Comparison of ENCODE assay signal across 13 cellular contexts in genomic region chr10:11336703-11337102, GRCh38.
DNase-seq lines count a peak whose midpoint lies in the region; FAIRE-seq and TF ChIP-seq lines count a peak whose summit lies in the region.
"Had no signal": no experiment of that assay in that cellular context is flagged by ENCODE, and none has a peak within 500 bp of the region (broad histone marks: within the 10 kb centered on the region; RNA-seq: fewer than 3 reads in every experiment).

No MANE protein-coding gene starts in this region.

- no peak overlapping the region for H3K27ac Mint-ChIP-seq in endodermal cell
- H3K27ac Mint-ChIP-seq in neural crest cell (ENCODE audit: unreplicated experiment): peak overlapping the region; percentile 50
- no peak overlapping the region for H3K27ac Mint-ChIP-seq in mesothelial cell of epicardium

- intact Hi-C loops in sigmoid colon (cut with DNase I): no loop called here

- H3K27me3 ChIP-seq in endodermal cell (ENCODE audit: control insufficient read depth, insufficient read depth, low read length, poor library complexity, severe bottlenecking): no peaks in the 10 kb centered on the region
- no peaks in the 10 kb centered on the region for H3K27me3 ChIP-seq in sigmoid colon
- H3K27me3 ChIP-seq: adrenal gland had no signal

- H3K27me3 Mint-ChIP-seq in endodermal cell (ENCODE audit: insufficient read depth) (no peaks in the 10 kb centered on the region), neural crest cell (ENCODE audit: low read depth) (peaks cover 6% of the 10 kb centered on the region), mesothelial cell of epicardium (ENCODE audit: low read depth) (peaks cover 4% of the 10 kb centered on the region)

- H3K4me3 ChIP-seq in endodermal cell (ENCODE audit: low read length) (no peak overlapping the region), sigmoid colon (no peak overlapping the region)
- H3K4me3 ChIP-seq: adrenal gland, tibial artery had no signal

- 78 to 79% methylated on average over 4 to 7 of the region's 7 CpGs for WGBS in endodermal cell (ENCODE audit: insufficient coverage in 1 of 2, insufficient read length in 1 of 2), 2 experiments
- WGBS in sigmoid colon, 2 donors: 87 to 95% methylated on average over 7 of the region's 7 CpGs

- peaks cover 13% of the 10 kb centered on the region for H3K4me1 Mint-ChIP-seq in endodermal cell
- H3K4me1 Mint-ChIP-seq in neural crest cell: peaks cover 61% of the 10 kb centered on the region
- H3K4me1 Mint-ChIP-seq in mesothelial cell of epicardium: peaks cover 26% of the 10 kb centered on the region

- H3K4me1 ChIP-seq in endodermal cell (ENCODE audit: control insufficient read depth, insufficient read depth, low read length): no peaks in the 10 kb centered on the region
- H3K4me1 ChIP-seq in sigmoid colon: no peaks in the 10 kb centered on the region
- H3K4me1 ChIP-seq: adrenal gland had no signal

- H3K9me3 ChIP-seq in endodermal cell (ENCODE audit: control insufficient read depth, low read length) (no peaks in the 10 kb centered on the region), sigmoid colon (no peaks in the 10 kb centered on the region)
- H3K9me3 ChIP-seq: adrenal gland, tibial artery had no signal

- H3K4me3 Mint-ChIP-seq in endodermal cell (no peak overlapping the region), neural crest cell (peak overlapping the region; percentile 22), mesothelial cell of epicardium (no peak overlapping the region)

- TF ChIP-seq POLR2A in GM12891 (IDR thresholded peaks at IDR 0.05; ENCODE audit: low read depth, low read length) (0 out of 2 replicates have a peak, but pooled peaks have one; percentile 28), sigmoid colon (IDR thresholded peaks at IDR 0.05) (no peak)

- H3K36me3 Mint-ChIP-seq in endodermal cell (ENCODE audit: low read depth) (peaks cover 15% of the 10 kb centered on the region), neural crest cell (ENCODE audit: low read depth) (peaks cover 16% of the 10 kb centered on the region), mesothelial cell of epicardium (no peaks in the 10 kb centered on the region)

- no peaks in the 10 kb centered on the region for H3K9me3 Mint-ChIP-seq in endodermal cell
- H3K9me3 Mint-ChIP-seq in neural crest cell: no peaks in the 10 kb centered on the region
- H3K9me3 Mint-ChIP-seq in mesothelial cell of epicardium: no peaks in the 10 kb centered on the region

- no peak for TF ChIP-seq EP300 in sigmoid colon (IDR thresholded peaks at IDR 0.05)

- TF ChIP-seq CTCF in endodermal cell (conservative IDR thresholded peaks at IDR 0.05): no peak
- TF ChIP-seq CTCF in neural crest cell (conservative IDR thresholded peaks at IDR 0.05): no peak
- TF ChIP-seq CTCF in sigmoid colon (IDR thresholded peaks at IDR 0.05): no peak
- TF ChIP-seq CTCF in mesothelial cell of epicardium (IDR thresholded peaks at IDR 0.05; ENCODE audit: unreplicated experiment): no peak

- DNase-seq in GM12891 (ENCODE audit: insufficient read length, low spot score): no peak
- peak; percentile 30 for DNase-seq in NCI-H345 treated with DMSO at 0.1 percent for 48 hours (lab: John Stamatoyannopoulos, UW; ENCODE audit: unreplicated experiment)
- no peak for DNase-seq in endodermal cell
- DNase-seq in neural crest cell (ENCODE audit: low read depth, low spot score): peak; percentile 29
- DNase-seq in SHP77 (lab: John Stamatoyannopoulos, UW): no peak
- no peak for DNase-seq in sigmoid colon
- no peak for DNase-seq in NCI-H526 (lab: John Stamatoyannopoulos, UW)
- no peak for DNase-seq in mesothelial cell of epicardium (ENCODE audit: low spot score in 2 of 2, unreplicated experiment in 2 of 2)
- DNase-seq: adrenal gland, IMR-90, NCI-H2081 treated with DMSO at 0.1 percent for 48 hours, RPMI8226, tibial artery had no signal

- H3K36me3 ChIP-seq in endodermal cell (ENCODE audit: control insufficient read depth, insufficient read depth, low read length) (peaks cover 30% of the 10 kb centered on the region), sigmoid colon (peaks cover 0 to 16% (median 0%) of the 10 kb centered on the region in 4 donors)
- H3K36me3 ChIP-seq: adrenal gland had no signal

- peak; percentile 64 for FAIRE-seq in GM12891 (lab: Jason Lieb, UNC)

- H3K9ac ChIP-seq in endodermal cell (ENCODE audit: extremely low read depth, low read length, poor library complexity, severe bottlenecking): no peak overlapping the region

- peak overlapping the region; percentile 75 for H3K27ac ChIP-seq in endodermal cell (ENCODE audit: low read depth, low read length)
- no peak overlapping the region for H3K27ac ChIP-seq in sigmoid colon
- H3K27ac ChIP-seq: adrenal gland, tibial artery had no signal

TF ChIP-seq in GM12891, 5 proteins besides CTCF, POLR2A, EP300 and RAD21:
- TF ChIP-seq PAX5 (IDR thresholded peaks at IDR 0.05; ENCODE audit: insufficient read depth, low read length, severe bottlenecking) (no peak), POLR2AphosphoS5 (IDR thresholded peaks at IDR 0.05; ENCODE audit: low read depth, low read length) (peak; percentile 51; the same call in 1 of the 2 replicates)

Comparison
In these comparisons a context has a peak if more than half of its experiments do, and no peak if none do; other contexts are left out.
1. DNase-seq: peak in NCI-H345 treated with DMSO at 0.1 percent for 48 hours (single experiment) and neural crest cell (single experiment); none in GM12891 (single experiment), endodermal cell (single experiment), SHP77 (0 of 2), sigmoid colon (single experiment), NCI-H526 (0 of 2) and mesothelial cell of epicardium (0 of 2).